13 cellular contexts compared by ENCODE assay signal in genomic region chr5:6717687-6718086, GRCh38. TPM values are rescaled to one million over a fixed set of nuclear protein-coding genes. Genes with fewer than 3 reads are reported as not detected.
DNase-seq lines count a peak whose midpoint lies in the region; ATAC-seq and TF ChIP-seq lines count a peak whose summit lies in the region.
"Had no signal": no experiment of that assay in that cellular context is flagged by ENCODE, and none has a peak within 500 bp of the region (broad histone marks: within the 10 kb centered on the region; RNA-seq: fewer than 3 reads in every experiment).

No MANE protein-coding gene starts in this region.

- peaks cover 83% of the 10 kb centered on the region for H3K79me2 ChIP-seq in MM.1S (ENCODE audit: low read length)
- H3K79me2 ChIP-seq in osteoblast (ENCODE audit: insufficient read depth, low read length) = peaks cover 83% of the 10 kb centered on the region

- peaks cover 50% of the 10 kb centered on the region for H3K4me1 ChIP-seq in MM.1S (ENCODE audit: low read length)
- peaks cover 66% of the 10 kb centered on the region for H3K4me1 ChIP-seq in body of pancreas
- peaks cover 45% of the 10 kb centered on the region for H3K4me1 ChIP-seq in osteoblast (ENCODE audit: insufficient read depth, low read length)

- WGBS in body of pancreas, 2 donors = 60 to 63% methylated on average over 4 of the region's 4 CpGs

- peak; percentile 5 for DNase-seq in activated CD4-positive, alpha-beta T cell treated with anti-CD3 and anti-CD28 coated beads, Interleukin-2, amount 10 ng/mL, durations not matched to agents 7 days and 5 days
- DNase-seq in activated CD4-positive, alpha-beta T cell treated with anti-CD3 and anti-CD28 coated beads for 48 hours = no peak
- DNase-seq in MM.1S = no peak
- DNase-seq in effector memory CD8-positive, alpha-beta T cell = no peak
- DNase-seq in stimulated activated effector memory CD8-positive, alpha-beta T cell treated with anti-CD3 and anti-CD28 coated beads, Interleukin-12 subunit alpha, Interleukin-12 subunit beta, amount 100 ng/mL, for 72 hours (ENCODE audit: low spot score in 2 of 2) = no peak
- DNase-seq in body of pancreas = no peak
- DNase-seq in osteoblast (ENCODE audit: insufficient read length, low spot score, missing footprints) = no peak
- DNase-seq in NCI-H1436 (lab: John Stamatoyannopoulos, UW) = no peak
- DNase-seq: activated naive CD4-positive, alpha-beta T cell; central memory CD4-positive, alpha-beta T cell; naive B cell; NCI-H2227 treated with DMSO at 0.1 percent for 48 hours had no signal

- H3K27ac Mint-ChIP-seq in activated CD4-positive, alpha-beta T cell treated with anti-CD3 and anti-CD28 coated beads, Interleukin-2, amount 10 ng/mL, durations not matched to agents 7 days and 5 days = peak overlapping the region; percentile 36
- H3K27ac Mint-ChIP-seq in effector memory CD8-positive, alpha-beta T cell = peak overlapping the region in 1 of 2 donors; percentile 6
- peak overlapping the region; percentile 63 for H3K27ac Mint-ChIP-seq in stimulated activated effector memory CD8-positive, alpha-beta T cell treated with anti-CD3 and anti-CD28 coated beads, Interleukin-12 subunit alpha, Interleukin-12 subunit beta, amount 100 ng/mL, for 72 hours

- CTCF ChIA-PET in activated CD4-positive, alpha-beta T cell treated with anti-CD3 and anti-CD28 coated beads, Interleukin-2, amount 10 ng/mL, durations not matched to agents 7 days and 5 days (lab: Charles Lee) = interaction anchor here (1.3 to 1.4 kb wide), 2 partner anchors 8 to 14 kb away, joined by 3 read pairs; no protein-coding TSS in a partner anchor

- no peak overlapping the region for H3K9ac ChIP-seq in MM.1S (ENCODE audit: low read length)

- no peak for TF ChIP-seq POLR2A in body of pancreas (IDR thresholded peaks at IDR 0.05)

- H3K4me2 ChIP-seq in MM.1S (ENCODE audit: low read depth, low read length) = peak overlapping the region; percentile 91; the same call in 1 of the 2 replicates
- H3K4me2 ChIP-seq in osteoblast (ENCODE audit: insufficient read depth, low read length) = no peak overlapping the region

- POLR2A ChIA-PET in activated CD4-positive, alpha-beta T cell treated with anti-CD3 and anti-CD28 coated beads, Interleukin-2, amount 10 ng/mL, durations not matched to agents 7 days and 5 days (lab: Charles Lee) = no interaction called here

- H3K9me3 Mint-ChIP-seq in activated CD4-positive, alpha-beta T cell treated with anti-CD3 and anti-CD28 coated beads, Interleukin-2, amount 10 ng/mL, durations not matched to agents 7 days and 5 days = no peaks in the 10 kb centered on the region
- H3K9me3 Mint-ChIP-seq in effector memory CD8-positive, alpha-beta T cell = no peaks in the 10 kb centered on the region
- H3K9me3 Mint-ChIP-seq in stimulated activated effector memory CD8-positive, alpha-beta T cell treated with anti-CD3 and anti-CD28 coated beads, Interleukin-12 subunit alpha, Interleukin-12 subunit beta, amount 100 ng/mL, for 72 hours = no peaks in the 10 kb centered on the region
- H3K9me3 Mint-ChIP-seq: naive B cell had no signal

- intact Hi-C loops in body of pancreas (cut with DNase I) = no loop called here

- H3K4me3 ChIP-seq in MM.1S (ENCODE audit: low read length) (no peak overlapping the region), body of pancreas (no peak overlapping the region), osteoblast (ENCODE audit: insufficient read depth, low read length) (no peak overlapping the region)

- H2AFZ ChIP-seq in MM.1S (ENCODE audit: low read length) (no peak overlapping the region), osteoblast (ENCODE audit: low read length) (no peak overlapping the region)

- H3F3A ChIP-seq in MM.1S (ENCODE audit: insufficient read depth, low read length) = peaks cover 32% of the 10 kb centered on the region

- H4K20me1 ChIP-seq in MM.1S (ENCODE audit: insufficient read depth, low read length) (peaks cover 18% of the 10 kb centered on the region), osteoblast (ENCODE audit: insufficient read depth, low read length) (peaks cover 68% of the 10 kb centered on the region)

- H3K27ac ChIP-seq in MM.1S (ENCODE audit: low read length) = no peak overlapping the region
- H3K27ac ChIP-seq in body of pancreas = no peak overlapping the region
- H3K27ac ChIP-seq in osteoblast (ENCODE audit: low read depth, low read length) = no peak overlapping the region

- TF ChIP-seq CTCF in MM.1S (IDR thresholded peaks at IDR 0.05; ENCODE audit: low read length) (no peak), body of pancreas (IDR thresholded peaks at IDR 0.05) (no peak), osteoblast (IDR thresholded peaks at IDR 0.05; ENCODE audit: extremely low read depth, low read depth, low read length) (no peak)

- peaks cover 32% of the 10 kb centered on the region for H3K36me3 Mint-ChIP-seq in activated CD4-positive, alpha-beta T cell treated with anti-CD3 and anti-CD28 coated beads, Interleukin-2, amount 10 ng/mL, durations not matched to agents 7 days and 5 days (ENCODE audit: low read depth)
- peaks cover 17% of the 10 kb centered on the region for H3K36me3 Mint-ChIP-seq in effector memory CD8-positive, alpha-beta T cell (ENCODE audit: insufficient read depth)
- H3K36me3 Mint-ChIP-seq in stimulated activated effector memory CD8-positive, alpha-beta T cell treated with anti-CD3 and anti-CD28 coated beads, Interleukin-12 subunit alpha, Interleukin-12 subunit beta, amount 100 ng/mL, for 72 hours = peaks cover 48% of the 10 kb centered on the region
- H3K36me3 Mint-ChIP-seq: naive B cell had no signal

- no peaks in the 10 kb centered on the region for H3K27me3 ChIP-seq in MM.1S (replicated peaks; ENCODE audit: insufficient read depth, low read length)
- H3K27me3 ChIP-seq in body of pancreas = no peaks in the 10 kb centered on the region
- H3K27me3 ChIP-seq in osteoblast (ENCODE audit: insufficient read depth, low read length) = no peaks in the 10 kb centered on the region

- H3K9me3 ChIP-seq in MM.1S (replicated peaks; ENCODE audit: insufficient read depth, low read length) = no peaks in the 10 kb centered on the region
- H3K9me3 ChIP-seq in body of pancreas = no peaks in the 10 kb centered on the region
- H3K9me3 ChIP-seq in osteoblast (ENCODE audit: low read depth, low read length) = no peaks in the 10 kb centered on the region

- no peaks in the 10 kb centered on the region for H3K27me3 Mint-ChIP-seq in activated CD4-positive, alpha-beta T cell treated with anti-CD3 and anti-CD28 coated beads, Interleukin-2, amount 10 ng/mL, durations not matched to agents 7 days and 5 days
- no peaks in the 10 kb centered on the region for H3K27me3 Mint-ChIP-seq in effector memory CD8-positive, alpha-beta T cell
- H3K27me3 Mint-ChIP-seq: naive B cell had no signal

- no peaks in the 10 kb centered on the region for H3K9me2 ChIP-seq in MM.1S (replicated peaks; ENCODE audit: insufficient read depth, low read length)

- no peak for ATAC-seq in effector memory CD8-positive, alpha-beta T cell (replicated peaks)
- no peak for ATAC-seq in stimulated activated effector memory CD8-positive, alpha-beta T cell treated with anti-CD3 and anti-CD28 coated beads, Interleukin-12 subunit alpha, Interleukin-12 subunit beta, amount 100 ng/mL, for 72 hours
- ATAC-seq in body of pancreas = no peak
- ATAC-seq: Panc1 had no signal

- H3K36me3 ChIP-seq in MM.1S (replicated peaks; ENCODE audit: insufficient read depth, low read length) = peaks cover 5% of the 10 kb centered on the region; the same call in 1 of the 2 replicates
- no peaks in the 10 kb centered on the region for H3K36me3 ChIP-seq in body of pancreas (replicated peaks in 1 of 2; ENCODE audit: insufficient read depth in 1 of 2, low read depth in 2 of 2)
- H3K36me3 ChIP-seq in osteoblast (ENCODE audit: insufficient read depth, low read length) = no peaks in the 10 kb centered on the region

- peaks cover 71% of the 10 kb centered on the region for H3K4me1 Mint-ChIP-seq in activated CD4-positive, alpha-beta T cell treated with anti-CD3 and anti-CD28 coated beads, Interleukin-2, amount 10 ng/mL, durations not matched to agents 7 days and 5 days
- peaks cover 59 to 70% of the 10 kb centered on the region in 2 donors for H3K4me1 Mint-ChIP-seq in effector memory CD8-positive, alpha-beta T cell (ENCODE audit: low read depth in 2 of 2)
- H3K4me1 Mint-ChIP-seq in stimulated activated effector memory CD8-positive, alpha-beta T cell treated with anti-CD3 and anti-CD28 coated beads, Interleukin-12 subunit alpha, Interleukin-12 subunit beta, amount 100 ng/mL, for 72 hours = peaks cover 77% of the 10 kb centered on the region

- H3K4me3 Mint-ChIP-seq in activated CD4-positive, alpha-beta T cell treated with anti-CD3 and anti-CD28 coated beads, Interleukin-2, amount 10 ng/mL, durations not matched to agents 7 days and 5 days = no peak overlapping the region
- H3K4me3 Mint-ChIP-seq in effector memory CD8-positive, alpha-beta T cell = peak overlapping the region; percentile 40 to 85
- H3K4me3 Mint-ChIP-seq in stimulated activated effector memory CD8-positive, alpha-beta T cell treated with anti-CD3 and anti-CD28 coated beads, Interleukin-12 subunit alpha, Interleukin-12 subunit beta, amount 100 ng/mL, for 72 hours = peak overlapping the region; percentile 78

RNA-seq across cellular contexts. Expression of gene TENT4A, which starts 4.5 kb away (rescaled TPM):
- 10 to 100 TPM; 37.4 to 41.9 TPM for total RNA-seq in activated CD4-positive, alpha-beta T cell treated with anti-CD3 and anti-CD28 coated beads, Interleukin-2, amount 10 ng/mL, durations not matched to agents 7 days and 5 days
- total RNA-seq in body of pancreas (10 to 100 TPM; 11.9 to 27.7 TPM), osteoblast (16.5 and 21.4 TPM in 2 replicates)
